8 cellular contexts compared by ENCODE assay signal in the genomic region with DNA sequence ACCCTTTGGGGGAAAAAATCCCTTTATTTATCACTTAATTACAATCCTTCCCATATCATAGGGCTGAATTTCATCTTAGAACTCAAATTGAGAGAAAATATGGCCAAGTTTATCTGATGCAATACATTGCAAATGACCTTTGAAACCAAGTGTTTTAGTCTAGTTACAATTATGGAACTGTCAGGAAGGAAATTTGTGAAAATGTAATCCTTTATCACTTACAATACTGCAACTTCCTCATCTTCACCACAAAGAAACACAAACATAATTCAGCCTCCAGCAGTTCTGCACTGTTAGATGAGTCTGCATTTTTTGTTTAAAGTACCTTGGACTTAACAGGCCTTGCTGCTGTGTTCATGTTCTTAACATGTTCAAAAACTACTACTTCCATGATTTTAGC. TPM values are rescaled to one million over a fixed set of nuclear protein-coding genes. Genes with fewer than 3 reads are reported as not detected.
DNase-seq lines count a peak whose midpoint lies in the region; ATAC-seq, FAIRE-seq and TF ChIP-seq lines count a peak whose summit lies in the region.

No MANE protein-coding gene starts in this region.

- H3F3A ChIP-seq in PC-3 (ENCODE audit: low read length, unreplicated experiment) = no peaks in the 10 kb centered on the region

- DNase-seq in A549 (ENCODE audit: low read depth in 1 of 2, low spot score in 1 of 2) (peak in 1 of 2 experiments; percentile 51), SIG-M5 treated with dmso at 0.1 percent for 504 hours (lab: John Stamatoyannopoulos, UW; ENCODE audit: unreplicated experiment) (peak; percentile 94), fibroblast of mammary gland (ENCODE audit: low read depth) (peak; percentile 18), amniotic stem cell (lab: John Stamatoyannopoulos, UW) (no peak), DMS79 (lab: John Stamatoyannopoulos, UW) (no peak), PC-3 (no peak), SK-N-DZ (ENCODE audit: low spot score) (no peak)

- no peak for FAIRE-seq in A549 (lab: Jason Lieb, UNC)

- no peaks in the 10 kb centered on the region for H4K20me1 ChIP-seq in PC-3 (ENCODE audit: low read length)

- H3K4me3 ChIP-seq in A549 (no peak overlapping the region; the same call in 2 of the 3 replicates), fibroblast of mammary gland (ENCODE audit: control insufficient read depth, low read depth, low read length) (no peak overlapping the region), PC-3 (ENCODE audit: low read length) (no peak overlapping the region)

- H3K4me2 ChIP-seq in A549 (peak overlapping the region; percentile 56), PC-3 (ENCODE audit: low read length) (no peak overlapping the region)

- no peaks in the 10 kb centered on the region for H3K36me3 ChIP-seq in PC-3 (ENCODE audit: low read depth, low read length)

- intact Hi-C loops in PC-3 (cut with micrococcal nuclease) = loop anchor here (10.0 kb wide), 1 partner anchor 49 kb away; no protein-coding TSS in a partner anchor

- no peaks in the 10 kb centered on the region for H3K27me3 ChIP-seq in PC-3 (ENCODE audit: low read length)

- TF ChIP-seq POLR2A in A549 (IDR thresholded peaks at IDR 0.05; ENCODE audit: low read length) = no peak

- H3K27ac ChIP-seq in A549 (peak overlapping the region; percentile 83 to 88), PC-3 (ENCODE audit: low read length) (no peak overlapping the region)

- peak in 1 of 2 experiments; percentile 12; a peak in 1 of 5 replicates for TF ChIP-seq EP300 in A549 (IDR thresholded peaks at IDR 0.05)

- no TSS peak for BruUV-seq in PC-3 (replicated peaks; lab: Mats Ljungman, UMichigan)

- no peaks in the 10 kb centered on the region for H3K79me2 ChIP-seq in PC-3 (ENCODE audit: low read length)

- no peak overlapping the region for H2AFZ ChIP-seq in PC-3 (ENCODE audit: low read length)

- POLR2A ChIA-PET in A549 (lab: Yijun Ruan, JAX) = no interaction called here
- POLR2A ChIA-PET in PC-3 (lab: Charles Lee; ENCODE audit: unreplicated experiment) = interaction anchor here (0.6 kb wide), 1 partner anchor 131 kb away, joined by 3 read pairs; no protein-coding TSS in a partner anchor

- H3K9me2 ChIP-seq in PC-3 (replicated peaks; ENCODE audit: low read length) = no peaks in the 10 kb centered on the region

- TF ChIP-seq CTCF in A549 (IDR thresholded peaks at IDR 0.05) (no peak), fibroblast of mammary gland (conservative IDR thresholded peaks at IDR 0.05; ENCODE audit: control insufficient read depth, insufficient read depth, low read depth, low read length) (no peak), PC-3 (conservative IDR thresholded peaks at IDR 0.05; ENCODE audit: low read depth, low read length) (no peak)

- CTCF ChIA-PET in A549 (lab: Yijun Ruan, JAX) = interaction anchor here (0.8 to 1.6 kb wide), 4 partner anchors 12 to 85 kb away, joined by 3 read pairs; partner anchors contain the start of genes PIGB and PIGBOS1
- CTCF ChIA-PET in PC-3 (lab: Charles Lee) = no interaction called here

- ATAC-seq in A549 (no peak), GM18517 (IDR thresholded peaks at IDR 0.05; ENCODE audit: unreplicated experiment) (peak; percentile 26), PC-3 (no peak)

- H3K9ac ChIP-seq in PC-3 (ENCODE audit: low read length) = no peak overlapping the region

- H3K9me3 ChIP-seq in A549 = no peaks in the 10 kb centered on the region
- H3K9me3 ChIP-seq in PC-3 (ENCODE audit: low read length) = no peaks in the 10 kb centered on the region

- H3K4me1 ChIP-seq in A549 = peaks cover 44% of the 10 kb centered on the region
- H3K4me1 ChIP-seq in PC-3 (ENCODE audit: insufficient read depth, low read length) = peaks cover 4% of the 10 kb centered on the region; the same call in 1 of the 2 replicates

- TF ChIP-seq RAD21 in A549 (conservative IDR thresholded peaks at IDR 0.05 in 1 of 2, IDR thresholded peaks at IDR 0.05 in 1 of 2) = no peak

TF ChIP-seq in A549, 52 proteins besides CTCF, POLR2A, EP300 and RAD21:
- peak; percentile 87 for TF ChIP-seq MAFK (IDR thresholded peaks at IDR 0.05; ENCODE audit: partially characterized antibody)
- TF ChIP-seq KDM1A (IDR thresholded peaks at IDR 0.05; ENCODE audit: low read depth) = no peak
- TF ChIP-seq FOSB (CRISPR knock-in tag; IDR thresholded peaks at IDR 0.05) = no peak
- TF ChIP-seq EHF (CRISPR knock-in tag; IDR thresholded peaks at IDR 0.05) = no peak
- no peak for TF ChIP-seq CBX2 (IDR thresholded peaks at IDR 0.05; ENCODE audit: borderline replicate concordance, low read depth)
- no peak for TF ChIP-seq RARB (CRISPR knock-in tag; IDR thresholded peaks at IDR 0.05)
- TF ChIP-seq NFE2L2 (conservative IDR thresholded peaks at IDR 0.05; ENCODE audit: low read length) = no peak
- peak; percentile 61 to 86 for TF ChIP-seq CEBPB (IDR thresholded peaks at IDR 0.05)
- TF ChIP-seq GATA3 (IDR thresholded peaks at IDR 0.05; ENCODE audit: borderline replicate concordance) = no peak
- TF ChIP-seq KDM5A (IDR thresholded peaks at IDR 0.05) = no peak
- TF ChIP-seq TP53 (CRISPR knock-in tag; IDR thresholded peaks at IDR 0.05) = no peak

RNA-seq across cellular contexts. Expression of gene CCPG1, which starts 4.6 kb away (rescaled TPM):
- 173 and 176 TPM in 2 replicates for polyA plus RNA-seq in A549 (2011; rRNA removed)
- polyA plus RNA-seq in A549 (2012; cell fraction: cytosol; rRNA removed) = 7.6 and 8.5 TPM in 2 replicates
- polyA plus RNA-seq in A549 (2012; cell fraction: nucleus; rRNA removed) = 4.9 and 7.9 TPM in 2 replicates
- 35.2 to 38.0 TPM (median 36.6 TPM) in 3 replicates for polyA plus RNA-seq in A549 (2017; fragmentation: RNase III; extraction: RNeasy Plus Mini Kit Qiagen cat#74134 plus additional on column Dnase treatment)
- polyA minus RNA-seq in A549 (2011; rRNA and poly(A)+ RNA removed) = 53.6 and 69.6 TPM in 2 replicates
- 7.5 and 7.8 TPM in 2 replicates for total RNA-seq in PC-3 (2014; rRNA removed)
- polyA plus RNA-seq in SK-N-DZ (2014; cell fraction: cytosol; rRNA removed) = 12.7 and 16.1 TPM in 2 replicates
- polyA plus RNA-seq in SK-N-DZ (2014; cell fraction: nucleus; rRNA removed) = 10.6 and 11.1 TPM in 2 replicates

RNA-seq across cellular contexts. Expression of gene PIERCE2, which starts 4.8 kb away (rescaled TPM):
- polyA plus RNA-seq in A549 (2011; rRNA removed) (13.4 and 14.8 TPM in 2 replicates), A549 (2017; fragmentation: RNase III; extraction: RNeasy Plus Mini Kit Qiagen cat#74134 plus additional on column Dnase treatment) (3.3 to 4.8 TPM (median 4.3 TPM) in 3 replicates)
- polyA plus RNA-seq in A549 (2012; cell fraction: cytosol; rRNA removed) = 2.2 and 2.5 TPM in 2 replicates
- 0.50 and 0.98 TPM in 2 replicates for polyA plus RNA-seq in A549 (2012; cell fraction: nucleus; rRNA removed)
- 0.41 and 1.0 TPM in 2 replicates for polyA minus RNA-seq in A549 (2011; rRNA and poly(A)+ RNA removed)
- total RNA-seq in PC-3 (2014; rRNA removed) = 0.63 and 3.1 TPM in 2 replicates
- 3.1 and 3.9 TPM in 2 replicates for polyA plus RNA-seq in SK-N-DZ (2014; cell fraction: cytosol; rRNA removed)
- 0.83 and 8.6 TPM in 2 replicates for polyA plus RNA-seq in SK-N-DZ (2014; cell fraction: nucleus; rRNA removed)

Comparison
In these comparisons a context has a peak if more than half of its experiments do, and no peak if none do; other contexts are left out.
1. DNase-seq: peak in SIG-M5 treated with dmso at 0.1 percent for 504 hours (single experiment) and fibroblast of mammary gland (single experiment); none in amniotic stem cell (single experiment), DMS79 (single experiment), PC-3 (single experiment) and SK-N-DZ (single experiment).